In genomic region chr6:18211338-18211737, GRCh38 we compare ENCODE assay signal across 11 cellular contexts. TPM values are rescaled to one million over a fixed set of nuclear protein-coding genes. Genes with fewer than 3 reads are reported as not detected.
DNase-seq lines count a peak whose midpoint lies in the region; ATAC-seq and TF ChIP-seq lines count a peak whose summit lies in the region.
"Had no signal": no experiment of that assay in that cellular context is flagged by ENCODE, and none has a peak within 500 bp of the region (broad histone marks: within the 10 kb centered on the region; RNA-seq: fewer than 3 reads in every experiment).

No MANE protein-coding gene starts in this region.

- intact Hi-C loops in Caco-2 (cut with micrococcal nuclease; ENCODE audit: unreplicated experiment) = no loop called here

- H3K4me3 Mint-ChIP-seq in Caco-2 (ENCODE audit: unreplicated experiment) = no peak overlapping the region

- H3K36me3 ChIP-seq in Caco-2 (ENCODE audit: control insufficient read depth, insufficient read depth, low read length) = no peaks in the 10 kb centered on the region

- H3K9me3 ChIP-seq in Caco-2 = no peaks in the 10 kb centered on the region

- no peaks in the 10 kb centered on the region for H3K27me3 ChIP-seq in Caco-2 (replicated peaks; ENCODE audit: control insufficient read depth, insufficient read depth, low read length)

- TF ChIP-seq CTCF in Caco-2 (IDR thresholded peaks at IDR 0.05; ENCODE audit: insufficient read depth in 1 of 2, low read depth in 1 of 2, low read length in 1 of 2, severe bottlenecking in 1 of 2, unreplicated experiment in 1 of 2) = no peak

- H3K27me3 Mint-ChIP-seq in Caco-2 (ENCODE audit: insufficient read depth, unreplicated experiment) = no peaks in the 10 kb centered on the region

- no peaks in the 10 kb centered on the region for H3K4me1 ChIP-seq in Caco-2

- H3K27ac Mint-ChIP-seq in Caco-2 (ENCODE audit: unreplicated experiment) = no peak overlapping the region

- H3K36me3 Mint-ChIP-seq in Caco-2 (ENCODE audit: insufficient read depth, unreplicated experiment) = no peaks in the 10 kb centered on the region

- ATAC-seq in GM21717 (IDR thresholded peaks at IDR 0.05; ENCODE audit: unreplicated experiment) (peak; percentile 96), HG03460 (IDR thresholded peaks at IDR 0.05; ENCODE audit: unreplicated experiment) (peak; percentile 89)

- no peaks in the 10 kb centered on the region for H3K4me1 Mint-ChIP-seq in Caco-2 (ENCODE audit: low read depth, unreplicated experiment)

- no TSS peak for BruUV-seq in Caco-2 (replicated peaks; lab: Mats Ljungman, UMichigan)

- CTCF ChIA-PET in Caco-2 (lab: Charles Lee) = no interaction called here

- no peak overlapping the region for H3K4me3 ChIP-seq in Caco-2 (ENCODE audit: low read depth, low read length)
- H3K4me3 ChIP-seq: GM23248, skin epidermis had no signal

- peak; percentile 0 for DNase-seq in activated CD8-positive, alpha-beta memory T cell treated with anti-CD3 and anti-CD28 coated beads, Interleukin-2, amount 50 U/mL, for 24 hours (ENCODE audit: extremely low read depth)
- no peak for DNase-seq in activated CD8-positive, alpha-beta memory T cell treated with anti-CD3 and anti-CD28 coated beads for 24 hours
- peak; percentile 1 to 21 for DNase-seq in stimulated activated CD4-positive, alpha-beta T cell treated with anti-CD3 and anti-CD28 coated beads, Interleukin-4, amount 100 ng/mL, for 48 hours (ENCODE audit: low read depth in 2 of 2)
- no peak for DNase-seq in NCI-H146 treated with DMSO at 0.1 percent for 48 hours (lab: John Stamatoyannopoulos, UW; ENCODE audit: unreplicated experiment)
- DNase-seq in NCI-H1048 (lab: John Stamatoyannopoulos, UW) = no peak
- DNase-seq in Caco-2 = no peak
- DNase-seq: GM23248, NCI-H187 treated with DMSO at 0.1 percent for 48 hours had no signal

- POLR2A ChIA-PET in Caco-2 (lab: Charles Lee) = no interaction called here

- H3K9me3 Mint-ChIP-seq in Caco-2 (ENCODE audit: unreplicated experiment) = no peaks in the 10 kb centered on the region

RNA-seq across cellular contexts. Expression of gene DEK, which starts 53.0 kb away (rescaled TPM):
- 170 and 171 TPM in 2 replicates for total RNA-seq in Caco-2 (2022)

RNA-seq across cellular contexts. Expression of gene KDM1B, which starts 56.1 kb away (rescaled TPM):
- 9.5 and 10.6 TPM in 2 replicates for total RNA-seq in Caco-2 (2022)

RNA-seq across cellular contexts. Expression of gene TPMT, which starts 56.5 kb away (rescaled TPM):
- 10.1 and 11.0 TPM in 2 replicates for total RNA-seq in Caco-2 (2022)

Comparison
In these comparisons a context has a peak if more than half of its experiments do, and no peak if none do; other contexts are left out.
1. DNase-seq: peak in activated CD8-positive, alpha-beta memory T cell treated with anti-CD3 and anti-CD28 coated beads, Interleukin-2, amount 50 U/mL, for 24 hours (single experiment) and stimulated activated CD4-positive, alpha-beta T cell treated with anti-CD3 and anti-CD28 coated beads, Interleukin-4, amount 100 ng/mL, for 48 hours (2 of 2); none in activated CD8-positive, alpha-beta memory T cell treated with anti-CD3 and anti-CD28 coated beads for 24 hours (single experiment), NCI-H146 treated with DMSO at 0.1 percent for 48 hours (single experiment), NCI-H1048 (single experiment) and Caco-2 (0 of 2).